ENCODE assay signal across 23 cellular contexts in the genomic region with DNA sequence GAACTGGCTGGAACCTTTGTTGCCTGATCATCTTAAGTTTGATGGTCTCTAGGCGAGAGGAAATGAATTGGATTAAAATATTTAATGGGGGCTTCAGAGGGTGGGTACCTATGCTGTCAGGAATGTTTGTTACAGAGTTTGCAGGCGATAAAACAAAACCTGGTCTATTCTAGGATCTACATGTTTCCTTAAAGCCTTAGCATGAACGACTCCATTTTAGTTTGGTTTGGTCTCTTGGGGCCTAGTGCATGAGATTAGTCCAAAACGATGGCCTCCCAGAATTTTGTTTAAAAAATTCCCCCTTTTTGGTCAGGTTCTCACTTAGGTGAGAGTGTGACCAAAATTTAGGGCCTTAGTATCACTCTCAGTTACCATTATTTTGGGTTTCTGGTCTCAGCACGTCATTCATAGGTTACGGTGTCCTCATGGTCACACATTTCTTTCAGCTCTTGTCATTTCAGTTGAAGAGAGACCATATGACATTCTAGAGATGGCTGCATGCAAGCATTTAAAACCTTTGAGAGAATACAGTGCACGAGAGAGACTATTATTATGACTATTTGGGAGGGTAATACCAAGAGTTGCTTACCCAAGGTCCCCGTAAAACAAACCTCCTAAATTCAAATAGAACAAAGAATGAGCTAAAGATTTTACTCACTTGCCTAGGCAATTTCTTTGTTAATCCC. TPM values are rescaled to one million over a fixed set of nuclear protein-coding genes. Genes with fewer than 3 reads are reported as not detected.
DNase-seq lines count a peak whose midpoint lies in the region; ATAC-seq, FAIRE-seq and TF ChIP-seq lines count a peak whose summit lies in the region.
"Had no signal": no experiment of that assay in that cellular context is flagged by ENCODE, and none has a peak within 500 bp of the region (broad histone marks: within the 10 kb centered on the region; RNA-seq: fewer than 3 reads in every experiment).

No MANE protein-coding gene starts in this region.

- WGBS in GM23248 (ENCODE audit: low coverage in 1 of 2, low lambda C conversion rate in 2 of 2, missing lambda C conversion rate in 2 of 2), 2 experiments, result 84 to 85% methylated on average over 8 of the region's 8 CpGs

- peaks cover 16% of the 10 kb centered on the region for H3K4me1 Mint-ChIP-seq in astrocyte (ENCODE audit: low read depth, unreplicated experiment)
- H3K4me1 Mint-ChIP-seq in stimulated activated effector memory CD8-positive, alpha-beta T cell treated with anti-CD3 and anti-CD28 coated beads, Interleukin-12 subunit alpha, Interleukin-12 subunit beta, amount 100 ng/mL, for 72 hours, result peaks cover 22% of the 10 kb centered on the region

- H2AFZ ChIP-seq in GM23248 (no peak overlapping the region), astrocyte (ENCODE audit: low read depth, low read length) (no peak overlapping the region)

- H3K79me2 ChIP-seq in GM23248 (ENCODE audit: insufficient read depth) (peaks cover 92% of the 10 kb centered on the region), astrocyte (ENCODE audit: insufficient read depth, low read length) (peaks cover 88% of the 10 kb centered on the region)

- H3K4me3 Mint-ChIP-seq in astrocyte (ENCODE audit: unreplicated experiment), result no peak overlapping the region
- no peak overlapping the region for H3K4me3 Mint-ChIP-seq in stimulated activated effector memory CD8-positive, alpha-beta T cell treated with anti-CD3 and anti-CD28 coated beads, Interleukin-12 subunit alpha, Interleukin-12 subunit beta, amount 100 ng/mL, for 72 hours
- H3K4me3 Mint-ChIP-seq: memory B cell; T-helper 2 cell treated with Interferon-gamma antibody and Interleukin-4, amounts not matched to agents 5 μg/mL and 100 μg/mL, for 36 hours; type B pancreatic cell had no signal

- H3K4me1 ChIP-seq in GM23248 (ENCODE audit: insufficient read depth) (peaks cover 17% of the 10 kb centered on the region), astrocyte (ENCODE audit: insufficient read depth, low read length) (peaks cover 15% of the 10 kb centered on the region)

- H3K4me2 ChIP-seq in GM23248 (ENCODE audit: unreplicated experiment) (no peak overlapping the region), astrocyte (ENCODE audit: low read length) (peak overlapping the region; percentile 77)

- H3K27ac ChIP-seq in GM23248 (peak overlapping the region; percentile 12; the same call in 1 of the 2 replicates), astrocyte (ENCODE audit: low read depth, low read length) (peak overlapping the region; percentile 29)
- H3K27ac ChIP-seq: body of pancreas, epithelial cell of prostate, heart right ventricle, RWPE1, VCaP had no signal

- no peaks in the 10 kb centered on the region for H3K9me3 Mint-ChIP-seq in astrocyte (ENCODE audit: unreplicated experiment)
- no peaks in the 10 kb centered on the region for H3K9me3 Mint-ChIP-seq in stimulated activated effector memory CD8-positive, alpha-beta T cell treated with anti-CD3 and anti-CD28 coated beads, Interleukin-12 subunit alpha, Interleukin-12 subunit beta, amount 100 ng/mL, for 72 hours
- H3K9me3 Mint-ChIP-seq: memory B cell had no signal

- no peak for FAIRE-seq in astrocyte (lab: Jason Lieb, UNC)

- peak overlapping the region; percentile 9 for H3K27ac Mint-ChIP-seq in astrocyte (ENCODE audit: unreplicated experiment)
- peak overlapping the region; percentile 32 for H3K27ac Mint-ChIP-seq in stimulated activated effector memory CD8-positive, alpha-beta T cell treated with anti-CD3 and anti-CD28 coated beads, Interleukin-12 subunit alpha, Interleukin-12 subunit beta, amount 100 ng/mL, for 72 hours
- H3K27ac Mint-ChIP-seq: memory B cell; T-helper 2 cell treated with Interferon-gamma antibody and Interleukin-4, amounts not matched to agents 5 μg/mL and 100 μg/mL, for 36 hours; type B pancreatic cell had no signal

- H3K4me3 ChIP-seq in GM23248, result no peak overlapping the region
- H3K4me3 ChIP-seq in astrocyte (ENCODE audit: insufficient read depth, low read depth, low read length), result no peak overlapping the region
- H3K4me3 ChIP-seq: body of pancreas, heart right ventricle had no signal

- H3K9me2 ChIP-seq in GM23248 (ENCODE audit: insufficient read depth), result no peaks in the 10 kb centered on the region

- DNase-seq in GM23248 (no peak), astrocyte (ENCODE audit: low read depth) (no peak), NCI-H2081 (lab: John Stamatoyannopoulos, UW) (no peak), NCI-H446 treated with DMSO at 0.1 percent for 48 hours (lab: John Stamatoyannopoulos, UW) (no peak), globus pallidus (ENCODE audit: low spot score) (no peak)
- no peak for DNase-seq in stimulated activated effector memory CD8-positive, alpha-beta T cell treated with anti-CD3 and anti-CD28 coated beads, Interleukin-12 subunit alpha, Interleukin-12 subunit beta, amount 100 ng/mL, for 72 hours (ENCODE audit: low spot score in 2 of 2)
- no peak for DNase-seq in activated effector memory CD4-positive, alpha-beta T cell treated with Interleukin-2 at 50 U/mL for 16 hours
- DNase-seq: activated CD4-positive, alpha-beta T cell treated with anti-CD3 and anti-CD28 coated beads, Interleukin-2, amount 50 U/mL, for 1 hour; activated effector memory CD4-positive, alpha-beta T cell treated with anti-CD3 and anti-CD28 coated beads, Interleukin-2, amount 50 U/mL, for 16 hours; body of pancreas; CD4-positive, CD25-positive, alpha-beta regulatory T cell; GOT3; heart right ventricle; NCI-H1436 treated with DMSO at 0.1 percent for 48 hours; NCI-H510A had no signal

- no peaks in the 10 kb centered on the region for H3K36me3 ChIP-seq in GM23248 (ENCODE audit: low read depth)
- no peaks in the 10 kb centered on the region for H3K36me3 ChIP-seq in astrocyte (ENCODE audit: insufficient read depth, low read length)
- H3K36me3 ChIP-seq: heart right ventricle had no signal

- H3K36me3 Mint-ChIP-seq in astrocyte (ENCODE audit: low read depth, unreplicated experiment), result peaks cover 9% of the 10 kb centered on the region
- peaks cover 4% of the 10 kb centered on the region for H3K36me3 Mint-ChIP-seq in stimulated activated effector memory CD8-positive, alpha-beta T cell treated with anti-CD3 and anti-CD28 coated beads, Interleukin-12 subunit alpha, Interleukin-12 subunit beta, amount 100 ng/mL, for 72 hours

- ATAC-seq in HG03045 (IDR thresholded peaks at IDR 0.05; ENCODE audit: unreplicated experiment), result peak; percentile 49
- ATAC-seq in stimulated activated effector memory CD8-positive, alpha-beta T cell treated with anti-CD3 and anti-CD28 coated beads, Interleukin-12 subunit alpha, Interleukin-12 subunit beta, amount 100 ng/mL, for 72 hours, result peak; percentile 84
- ATAC-seq: body of pancreas, heart right ventricle, SK-N-SH treated with all-trans-retinoic acid at 6 μM for 48 hours had no signal

- H4K20me1 ChIP-seq in GM23248 (ENCODE audit: insufficient read depth), result no peaks in the 10 kb centered on the region
- H4K20me1 ChIP-seq in astrocyte (ENCODE audit: insufficient read depth, low read length), result peaks cover 50% of the 10 kb centered on the region

- H3K27me3 ChIP-seq in GM23248 (replicated peaks; ENCODE audit: insufficient read depth) (no peaks in the 10 kb centered on the region), astrocyte (ENCODE audit: insufficient read depth, low read length) (no peaks in the 10 kb centered on the region)
- H3K27me3 ChIP-seq: body of pancreas, heart right ventricle had no signal

- H3K27me3 Mint-ChIP-seq in astrocyte (ENCODE audit: low read depth, unreplicated experiment), result no peaks in the 10 kb centered on the region
- H3K27me3 Mint-ChIP-seq: CD4-positive, CD25-positive, alpha-beta regulatory T cell; memory B cell; type B pancreatic cell had no signal

- H3F3A ChIP-seq in GM23248 (ENCODE audit: insufficient read depth), result no peaks in the 10 kb centered on the region

- in situ Hi-C loops in GM23248 (cut with MboI), result no loop called here

- no peak for TF ChIP-seq CTCF in astrocyte (IDR thresholded peaks at IDR 0.05; ENCODE audit: insufficient read depth, low read depth, low read length)

- no peak overlapping the region for H3K9ac ChIP-seq in GM23248
- peak overlapping the region; percentile 46 for H3K9ac ChIP-seq in astrocyte (ENCODE audit: low read length)

- H3K9me3 ChIP-seq in GM23248 (ENCODE audit: low read depth), result no peaks in the 10 kb centered on the region
- no peaks in the 10 kb centered on the region for H3K9me3 ChIP-seq in astrocyte (ENCODE audit: insufficient read depth, low read depth, low read length)
- H3K9me3 ChIP-seq: body of pancreas had no signal

RNA-seq across cellular contexts. Expression of gene MOB1B, which starts 13.8 kb away (rescaled TPM):
- total RNA-seq in GM23248 (2014; rRNA removed; shearing (Covaris generic)), result 10.2 and 11.6 TPM in 2 replicates
- 7.1 and 7.5 TPM in 2 replicates for polyA plus RNA-seq in GM23248 (2016; fragmentation: Nextera tagmentation; extraction: Ambion mirVana)
- 36.0 and 40.6 TPM in 2 replicates for total RNA-seq in astrocyte
